ENCODE assay signal across 16 cellular contexts in the genomic region with DNA sequence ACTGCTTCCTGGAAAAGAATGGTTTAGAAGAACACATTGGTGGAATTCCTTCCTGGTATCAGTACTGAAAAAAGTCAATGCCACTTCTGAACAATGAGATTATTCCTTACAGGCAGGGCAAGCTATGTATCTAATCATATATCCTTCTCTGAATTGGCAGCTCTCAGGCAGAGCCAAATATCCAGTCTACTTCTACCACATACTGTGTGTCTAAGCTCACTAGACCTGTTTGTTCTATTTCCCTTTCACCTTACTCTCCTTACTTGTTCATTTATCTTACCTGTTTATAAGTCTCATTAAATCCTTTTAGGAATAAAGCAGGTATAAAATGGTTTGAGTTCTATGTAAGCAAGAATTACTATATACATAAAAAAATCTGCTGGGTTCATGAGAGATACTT. TPM values are rescaled to one million over a fixed set of nuclear protein-coding genes. Genes with fewer than 3 reads are reported as not detected.
DNase-seq lines count a peak whose midpoint lies in the region; ATAC-seq and TF ChIP-seq lines count a peak whose summit lies in the region.
"Had no signal": no experiment of that assay in that cellular context is flagged by ENCODE, and none has a peak within 500 bp of the region (broad histone marks: within the 10 kb centered on the region; RNA-seq: fewer than 3 reads in every experiment).

No MANE protein-coding gene starts in this region.

- H3K9me3 Mint-ChIP-seq in MCF 10A (ENCODE audit: unreplicated experiment) = no peaks in the 10 kb centered on the region
- H3K9me3 Mint-ChIP-seq: CD8-positive, alpha-beta memory T cell; HFFc6 had no signal

- peaks cover 2% of the 10 kb centered on the region for H3K4me1 Mint-ChIP-seq in MCF 10A (ENCODE audit: insufficient read depth, unreplicated experiment)

- H3K27ac Mint-ChIP-seq in MCF 10A (ENCODE audit: low read depth, unreplicated experiment) = no peak overlapping the region
- H3K27ac Mint-ChIP-seq: CD8-positive, alpha-beta memory T cell; HFFc6 had no signal

- DNase-seq in T47D (ENCODE audit: low read depth in 1 of 2, low spot score in 1 of 2) = peak; percentile 35 to 64
- no peak for DNase-seq in MCF 10A (ENCODE audit: unreplicated experiment)
- peak; percentile 90 for DNase-seq in LNCaP clone FGC (ENCODE audit: low read depth)
- no peak for DNase-seq in T-helper 2 cell
- DNase-seq in NCI-H2029 treated with DMSO at 0.1 percent for 48 hours (lab: John Stamatoyannopoulos, UW) = no peak
- DNase-seq: 8988T; AML-193; Caco-2; CD8-positive, alpha-beta memory T cell; DND-41; GDM1; HCEC 1CT; HFFc6 had no signal

- TF ChIP-seq CTCF in MCF 10A (IDR thresholded peaks at IDR 0.05; ENCODE audit: unreplicated experiment) (no peak), LNCaP clone FGC (IDR thresholded peaks at IDR 0.05; ENCODE audit: control insufficient read depth, extremely low read depth, insufficient read depth) (no peak)

- H3K4me3 Mint-ChIP-seq in MCF 10A (ENCODE audit: unreplicated experiment) = no peak overlapping the region
- H3K4me3 Mint-ChIP-seq: CD8-positive, alpha-beta memory T cell; HFFc6 had no signal

- CTCF ChIA-PET in MCF 10A (lab: Yijun Ruan, JAX) = interaction anchor here (0.6 to 1.5 kb wide), 4 partner anchors 21 to 322 kb away, joined by 3 to 5 read pairs (median 4); no protein-coding TSS in a partner anchor

- peak overlapping the region; percentile 23 for H3K4me3 ChIP-seq in LNCaP clone FGC (ENCODE audit: low read depth, low read length)
- H3K4me3 ChIP-seq: BLaER1 had no signal

- intact Hi-C loops in MCF 10A (cut with micrococcal nuclease) = no loop called here

- no peaks in the 10 kb centered on the region for H3K27me3 Mint-ChIP-seq in MCF 10A (ENCODE audit: insufficient read depth, unreplicated experiment)
- H3K27me3 Mint-ChIP-seq: CD8-positive, alpha-beta memory T cell had no signal

- peaks cover 24% of the 10 kb centered on the region for H3K36me3 Mint-ChIP-seq in MCF 10A (ENCODE audit: insufficient read depth, unreplicated experiment)

- POLR2A ChIA-PET in MCF 10A (lab: Yijun Ruan, JAX) = interaction anchor here (6.1 kb wide), 1 partner anchor 11 kb away, joined by 47 read pairs; no protein-coding TSS in a partner anchor

- BruUV-seq in MCF 10A (replicated peaks; lab: Mats Ljungman, UMichigan) = no TSS peak

- in situ Hi-C loops in T47D (cut with HindIII; ENCODE audit: low pct_unique_long_range_greater_than_20kb, low sequenced_read_pairs) = no loop called here

- peak; percentile 49 for ATAC-seq in esophagus mucosa
- no peak for ATAC-seq in HG02610 (IDR thresholded peaks at IDR 0.05; ENCODE audit: unreplicated experiment)

RNA-seq across cellular contexts. Expression of gene SETMAR, which starts 8.3 kb away (rescaled TPM):
- 5.1 and 8.3 TPM in 2 replicates for total RNA-seq in MCF 10A (2022)
- 9.2 TPM for total RNA-seq in esophagus mucosa

Comparison
In these comparisons a context has a peak if more than half of its experiments do, and no peak if none do; other contexts are left out.
1. DNase-seq: peak in T47D (2 of 2) and LNCaP clone FGC (single experiment); none in MCF 10A (single experiment), T-helper 2 cell (0 of 5) and NCI-H2029 treated with DMSO at 0.1 percent for 48 hours (single experiment).